Comparison of ENCODE assay signal across 16 cellular contexts in genomic region chr15:85642054-85642692, GRCh38.
DNase-seq lines count a peak whose midpoint lies in the region; ATAC-seq and TF ChIP-seq lines count a peak whose summit lies in the region.
"Had no signal": no experiment of that assay in that cellular context is flagged by ENCODE, and none has a peak within 500 bp of the region (broad histone marks: within the 10 kb centered on the region; RNA-seq: fewer than 3 reads in every experiment).

No MANE protein-coding gene starts in this region.

- H3K36me3 ChIP-seq in SK-N-SH (replicated peaks in 1 of 2; ENCODE audit: control insufficient read depth in 1 of 2, insufficient read depth in 2 of 2, low read length in 1 of 2) (peaks cover 0 to 22% of the 10 kb centered on the region in 2 experiments), ovary (peaks cover 3% of the 10 kb centered on the region), upper lobe of left lung (peaks cover 6 to 69% (median 38%) of the 10 kb centered on the region in 4 donors)

- H3K9me3 ChIP-seq in SK-N-SH: no peaks in the 10 kb centered on the region
- H3K9me3 ChIP-seq in ovary: no peaks in the 10 kb centered on the region
- H3K9me3 ChIP-seq in upper lobe of left lung: no peaks in the 10 kb centered on the region
- H3K9me3 ChIP-seq: HAP-1 had no signal

- no peak for TF ChIP-seq CTCF in SK-N-SH (IDR thresholded peaks at IDR 0.05)
- peak in 1 of 3 donors; percentile 44 for TF ChIP-seq CTCF in ovary (IDR thresholded peaks at IDR 0.05)
- TF ChIP-seq CTCF in upper lobe of left lung (IDR thresholded peaks at IDR 0.05): no peak

- TF ChIP-seq RAD21 in SK-N-SH (IDR thresholded peaks at IDR 0.05; ENCODE audit: low read length): no peak

- H3F3A ChIP-seq in SK-N-SH (replicated peaks; ENCODE audit: insufficient read depth): peaks cover 14% of the 10 kb centered on the region

- WGBS in SK-N-SH (ENCODE audit: low lambda C conversion rate): 94% methylated on average over 5 of the region's 5 CpGs
- WGBS in ovary, 3 donors: 7 to 13% (median 12%) methylated on average over 5 of the region's 5 CpGs
- 79 to 88% methylated on average over 5 of the region's 5 CpGs for WGBS in upper lobe of left lung, 2 donors

- DNase-seq in SK-N-SH (no peak), left ventricle myocardium superior (peak; percentile 52), ovary (peak; percentile 42 to 62 (median 56)), upper lobe of left lung (no peak)
- DNase-seq in stimulated activated CD4-positive, alpha-beta T cell treated with anti-CD3 and anti-CD28 coated beads, Interleukin-4, amount 100 ng/mL, for 4 hours: no peak
- DNase-seq in activated CD4-positive, alpha-beta T cell treated with anti-CD3 and anti-CD28 coated beads, Interleukin-2, amount 50 U/mL, for 48 hours: no peak
- DNase-seq: 8988T; activated CD4-positive, CD25-positive, alpha-beta regulatory T cell; foreskin melanocyte; NCI-H146; NCI-H748 treated with DMSO at 0.1 percent for 48 hours; stimulated activated CD4-positive, alpha-beta T cell treated with anti-CD3 and anti-CD28 coated beads, Interleukin-12 subunit alpha, Interleukin-12 subunit beta, amount 100 ng/mL, for 4 hours; stimulated activated CD8-positive, alpha-beta memory T cell treated with anti-CD3 and anti-CD28 coated beads, Interleukin-4, amount 100 ng/mL, for 48 hours had no signal

- H3K27ac ChIP-seq in SK-N-SH (ENCODE audit: low read depth in 2 of 2, low read length in 1 of 2) (peak overlapping the region; percentile 23 to 30; a peak in 2 of 4 replicates), ovary (peak overlapping the region; percentile 58 to 79), upper lobe of left lung (peak overlapping the region; percentile 5 to 72 (median 61))

- H2AFZ ChIP-seq in SK-N-SH (ENCODE audit: low read depth): no peak overlapping the region

- POLR2A ChIA-PET in SK-N-SH (lab: Yijun Ruan, JAX): no interaction called here

- TF ChIP-seq POLR2A in ovary (IDR thresholded peaks at IDR 0.05) (no peak), upper lobe of left lung (IDR thresholded peaks at IDR 0.05) (no peak)

- no peak for ATAC-seq in SK-N-SH treated with all-trans-retinoic acid at 6 μM for 48 hours
- no peak for ATAC-seq in left ventricle myocardium superior
- no peak for ATAC-seq in upper lobe of left lung (ENCODE audit: low FRiP score in 2 of 2)
- ATAC-seq in HG03378 (IDR thresholded peaks at IDR 0.05; ENCODE audit: unreplicated experiment): no peak

- H3K27me3 ChIP-seq in SK-N-SH (ENCODE audit: insufficient read depth) (no peaks in the 10 kb centered on the region), ovary (no peaks in the 10 kb centered on the region), upper lobe of left lung (no peaks in the 10 kb centered on the region)

- no peaks in the 10 kb centered on the region for H3K9me2 ChIP-seq in SK-N-SH

- H3K4me1 ChIP-seq in SK-N-SH (ENCODE audit: control insufficient read depth in 1 of 2, insufficient read depth in 2 of 2, low read depth in 1 of 2, low read length in 1 of 2) (peaks cover 8% of the 10 kb centered on the region in 2 experiments; a peak in 3 of 4 replicates), ovary (ENCODE audit: insufficient read depth) (peaks cover 7% of the 10 kb centered on the region), upper lobe of left lung (peaks cover 37 to 70% (median 41%) of the 10 kb centered on the region in 4 donors)

- intact Hi-C loops in left ventricle myocardium superior (cut with micrococcal nuclease): no loop called here
- intact Hi-C loops in ovary (cut with DNase I): no loop called here

- H3K4me2 ChIP-seq in SK-N-SH: no peak overlapping the region

- H3K4me3 ChIP-seq in SK-N-SH (ENCODE audit: low read depth in 2 of 2, low read length in 1 of 2): no peak overlapping the region
- H3K4me3 ChIP-seq in ovary: peak overlapping the region; percentile 4
- no peak overlapping the region for H3K4me3 ChIP-seq in upper lobe of left lung
- H3K4me3 ChIP-seq: HAP-1 had no signal

- TF ChIP-seq EP300 in SK-N-SH (IDR thresholded peaks at IDR 0.05; ENCODE audit: borderline replicate concordance in 1 of 2, low read depth in 1 of 2, low read length in 1 of 2): no peak
- no peak for TF ChIP-seq EP300 in ovary (IDR thresholded peaks at IDR 0.05)
- no peak for TF ChIP-seq EP300 in upper lobe of left lung (IDR thresholded peaks at IDR 0.05)

- no peaks in the 10 kb centered on the region for H4K20me1 ChIP-seq in SK-N-SH (ENCODE audit: insufficient read depth)

- peaks cover 24% of the 10 kb centered on the region for H3K79me2 ChIP-seq in SK-N-SH (ENCODE audit: insufficient read depth)

- H3K9ac ChIP-seq in SK-N-SH: no peak overlapping the region

- CTCF ChIA-PET in SK-N-SH (lab: Yijun Ruan, JAX): interaction anchor here (0.8 kb wide), 1 partner anchor 14 kb away, joined by 3 read pairs; no protein-coding TSS in a partner anchor

TF ChIP-seq in SK-N-SH, 30 proteins besides CTCF, POLR2A, EP300 and RAD21 (continues in another document):
- no peak for TF ChIP-seq USF2 (IDR thresholded peaks at IDR 0.05; ENCODE audit: borderline replicate concordance, low read depth, low read length)
- no peak for TF ChIP-seq USF1 (IDR thresholded peaks at IDR 0.05; ENCODE audit: borderline replicate concordance, low read depth)
- no peak for TF ChIP-seq ZBTB33 (IDR thresholded peaks at IDR 0.05; ENCODE audit: borderline replicate concordance, low read depth)
- TF ChIP-seq EZH2phosphoT487 (IDR thresholded peaks at IDR 0.05; ENCODE audit: borderline replicate concordance, low read depth): no peak
- no peak for TF ChIP-seq RFX5 (IDR thresholded peaks at IDR 0.05; ENCODE audit: low read length)
- TF ChIP-seq GATA2 (CRISPR knock-in tag; IDR thresholded peaks at IDR 0.05): no peak

TF ChIP-seq in SK-N-SH treated with all-trans-retinoic acid at 6 μM for 48 hours, 23 proteins besides CTCF, POLR2A, EP300 and RAD21 (continues in another document):
- TF ChIP-seq BACH2 (CRISPR knock-in tag; IDR thresholded peaks at IDR 0.05; ENCODE audit: borderline replicate concordance): no peak
- no peak for TF ChIP-seq ESRRG (CRISPR knock-in tag; IDR thresholded peaks at IDR 0.05)
- TF ChIP-seq GLIS3 (CRISPR knock-in tag; IDR thresholded peaks at IDR 0.05): no peak
- no peak for TF ChIP-seq PATZ1 (CRISPR knock-in tag; IDR thresholded peaks at IDR 0.05; ENCODE audit: borderline replicate concordance)
- TF ChIP-seq ISL1 (CRISPR knock-in tag; IDR thresholded peaks at IDR 0.05): no peak
- TF ChIP-seq OSR1 (CRISPR knock-in tag; IDR thresholded peaks at IDR 0.05): no peak
- TF ChIP-seq CREB5 (CRISPR knock-in tag; IDR thresholded peaks at IDR 0.05; ENCODE audit: low read depth): no peak
- TF ChIP-seq TSHZ2 (CRISPR knock-in tag; IDR thresholded peaks at IDR 0.05): no peak
- no peak for TF ChIP-seq ZC3H10 (CRISPR knock-in tag; IDR thresholded peaks at IDR 0.05)
- TF ChIP-seq ARNTL (CRISPR knock-in tag; IDR thresholded peaks at IDR 0.05; ENCODE audit: borderline replicate concordance, low read depth): no peak
- TF ChIP-seq CSDC2 (CRISPR knock-in tag; IDR thresholded peaks at IDR 0.05): no peak
- TF ChIP-seq ZFP3 (CRISPR knock-in tag; IDR thresholded peaks at IDR 0.05): no peak
- no peak for TF ChIP-seq RARB (CRISPR knock-in tag; IDR thresholded peaks at IDR 0.05)
- TF ChIP-seq ZNF70 (CRISPR knock-in tag; IDR thresholded peaks at IDR 0.05): no peak

Comparison
In these comparisons a context has a peak if more than half of its experiments do, and no peak if none do; other contexts are left out.
1. DNase-seq: peak in left ventricle myocardium superior (single experiment) and ovary (5 of 5); none in SK-N-SH (single experiment), upper lobe of left lung (0 of 2), stimulated activated CD4-positive, alpha-beta T cell treated with anti-CD3 and anti-CD28 coated beads, Interleukin-4, amount 100 ng/mL, for 4 hours (0 of 2) and activated CD4-positive, alpha-beta T cell treated with anti-CD3 and anti-CD28 coated beads, Interleukin-2, amount 50 U/mL, for 48 hours (0 of 2).
2. Peak in every context shown above with its lines, with median percentiles within 50 percentile points of each other: H3K27ac ChIP-seq.